In the genomic region with DNA sequence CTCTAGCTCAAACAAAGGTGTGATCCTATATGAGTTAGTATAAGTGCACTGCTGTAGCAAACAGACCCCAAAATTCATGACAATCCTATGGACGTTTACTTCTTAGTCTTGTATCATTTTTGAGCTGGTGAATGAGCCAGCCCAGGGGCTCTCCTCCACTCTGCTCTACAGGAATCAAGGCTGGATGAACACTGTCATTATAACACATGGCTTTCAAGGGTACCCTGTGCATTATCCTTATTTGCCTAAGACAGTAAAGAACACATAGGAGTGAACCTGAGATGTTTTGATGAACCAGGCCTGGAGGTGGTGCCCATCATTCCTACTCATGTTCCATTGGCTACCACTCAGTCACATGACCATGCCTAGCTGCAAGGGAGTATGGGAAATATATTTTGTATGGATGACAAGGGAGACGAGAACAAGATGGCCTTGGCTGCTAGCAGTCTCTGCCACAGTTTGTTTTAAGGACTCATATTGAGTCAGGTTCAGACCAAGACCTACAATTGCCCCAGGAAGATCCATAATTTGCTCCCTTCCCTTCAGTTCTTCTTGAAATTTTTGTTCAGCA, we compare ENCODE assay signal across 17 cellular contexts.
"Had no signal": no experiment of that assay in that cellular context is flagged by ENCODE, and none has a peak within 500 bp of the region (broad histone marks: within the 10 kb centered on the region; RNA-seq: fewer than 3 reads in every experiment).

No MANE protein-coding gene starts in this region.

- H3K27ac ChIP-seq: heart right ventricle, ovary, right atrium auricular region, sigmoid colon, skin epidermis had no signal

- H3K9me3 Mint-ChIP-seq: natural killer cell had no signal

- ATAC-seq: esophagus mucosa, heart right ventricle, left lobe of liver, mucosa of descending colon, natural killer cell had no signal

- H3K36me3 Mint-ChIP-seq: natural killer cell had no signal

- H3K27ac Mint-ChIP-seq: natural killer cell had no signal

- DNase-seq: effector memory CD4-positive, alpha-beta T cell; heart right ventricle; islet precursor cell; mammary epithelial cell; mucosa of descending colon; natural killer cell; nucleus accumbens; ovary; sigmoid colon; stimulated activated CD4-positive, alpha-beta T cell treated with anti-CD3 and anti-CD28 coated beads, Interleukin-12 subunit alpha, Interleukin-12 subunit beta, amount 100 ng/mL, for 4 hours; stimulated activated naive CD4-positive, alpha-beta T cell treated with Interleukin-2 at 50 U/mL for 16 hours; trophoblast cell had no signal

- H3K4me3 Mint-ChIP-seq: natural killer cell, neural crest cell had no signal

- H3K4me1 ChIP-seq: heart right ventricle, right atrium auricular region had no signal

- H3K27me3 ChIP-seq: ovary, right atrium auricular region, sigmoid colon had no signal

- H3K4me3 ChIP-seq: heart right ventricle, mucosa of descending colon, ovary, right atrium auricular region, sigmoid colon, skin epidermis had no signal
